Comparison of ENCODE assay signal across 21 cellular contexts in the genomic region with DNA sequence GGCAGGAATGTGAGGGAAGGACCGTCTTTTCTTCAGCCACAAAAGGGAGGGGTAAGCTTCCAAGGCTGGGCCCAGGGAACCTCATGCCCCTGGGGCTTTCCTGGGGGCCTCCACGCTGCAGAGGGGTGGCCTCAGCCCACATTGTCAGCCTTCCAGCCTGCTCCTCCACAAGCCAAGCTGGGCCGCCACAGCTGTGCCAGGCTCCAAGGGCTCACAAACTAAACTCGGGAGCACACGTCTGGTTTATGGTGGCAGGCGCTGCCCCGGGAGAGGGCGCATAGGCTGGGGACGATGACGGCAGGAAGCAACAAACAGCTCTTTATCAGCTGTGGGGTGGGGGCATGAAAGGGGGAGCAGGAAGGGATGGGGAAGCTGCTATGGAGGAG. TPM values are rescaled to one million over a fixed set of nuclear protein-coding genes. Genes with fewer than 3 reads are reported as not detected.
DNase-seq lines count a peak whose midpoint lies in the region; ATAC-seq and TF ChIP-seq lines count a peak whose summit lies in the region.
"Had no signal": no experiment of that assay in that cellular context is flagged by ENCODE, and none has a peak within 500 bp of the region (broad histone marks: within the 10 kb centered on the region; RNA-seq: fewer than 3 reads in every experiment).

No MANE protein-coding gene starts in this region.

- H3K36me3 Mint-ChIP-seq in WTC11 (no peaks in the 10 kb centered on the region), Calu3 (ENCODE audit: insufficient read depth, unreplicated experiment) (no peaks in the 10 kb centered on the region)
- no peaks in the 10 kb centered on the region for H3K36me3 Mint-ChIP-seq in activated T-cell treated with anti-CD3 and anti-CD28 coated beads, Interleukin-2, amount 50 U/mL, for 72 hours (ENCODE audit: insufficient read depth in 2 of 2)
- H3K36me3 Mint-ChIP-seq: T-cell had no signal

- CTCF ChIA-PET in WTC11 (lab: Charles Lee) (interaction anchor here (1.0 to 2.3 kb wide), 11 partner anchors 9 to 318 kb away, joined by 3 to 12 read pairs (median 4); partner anchors contain the start of gene SLC29A3), Calu3 (lab: Charles Lee) (no interaction called here)

- peaks cover 15% of the 10 kb centered on the region for H3K27me3 Mint-ChIP-seq in WTC11 (ENCODE audit: low read depth)
- peaks cover 44% of the 10 kb centered on the region for H3K27me3 Mint-ChIP-seq in activated T-cell treated with anti-CD3 and anti-CD28 coated beads, Interleukin-2, amount 50 U/mL, for 72 hours (ENCODE audit: low read depth)
- peaks cover 100% of the 10 kb centered on the region for H3K27me3 Mint-ChIP-seq in Calu3 (ENCODE audit: unreplicated experiment)

- no peak overlapping the region for H3K4me3 ChIP-seq in gastrocnemius medialis
- H3K4me3 ChIP-seq: cardiac muscle cell, upper lobe of left lung had no signal

- intact Hi-C loops in Calu3 (cut with micrococcal nuclease; ENCODE audit: unreplicated experiment), result no loop called here
- intact Hi-C loops in gastrocnemius medialis (cut with DNase I; ENCODE audit: low total_unique reads), result no loop called here

- H3K4me1 ChIP-seq in gastrocnemius medialis, result no peaks in the 10 kb centered on the region
- H3K4me1 ChIP-seq: upper lobe of left lung had no signal

- ATAC-seq in WTC11 (peak; percentile 36), gastrocnemius medialis (no peak)
- ATAC-seq in activated T-cell treated with anti-CD3 and anti-CD28 coated beads, Interleukin-2, amount 50 U/mL, for 72 hours (replicated peaks in 1 of 2), result no peak
- ATAC-seq: left lobe of liver; Right ventricle myocardium inferior; stimulated activated naive CD8-positive, alpha-beta T cell treated with anti-CD3 and anti-CD28 coated beads, Interleukin-15, amount 100 ng/mL, for 72 hours had no signal

- H3K9me3 Mint-ChIP-seq in WTC11 (no peaks in the 10 kb centered on the region), Calu3 (ENCODE audit: low read depth, unreplicated experiment) (no peaks in the 10 kb centered on the region)
- H3K9me3 Mint-ChIP-seq in activated T-cell treated with anti-CD3 and anti-CD28 coated beads, Interleukin-2, amount 50 U/mL, for 72 hours, result no peaks in the 10 kb centered on the region
- H3K9me3 Mint-ChIP-seq: activated CD4-positive, alpha-beta T cell treated with anti-CD3 and anti-CD28 coated beads, Interleukin-2, amount 10 ng/mL, durations not matched to agents 7 days and 5 days; neural crest cell; stimulated activated naive CD8-positive, alpha-beta T cell treated with anti-CD3 and anti-CD28 coated beads, Interleukin-15, amount 100 ng/mL, for 72 hours; T-cell had no signal

- in situ Hi-C loops in gastrocnemius medialis (cut with MboI; ENCODE audit: low sequenced_read_pairs in 4 of 4), result loop anchor here in 3 of 4 donors (10.0 to 25.0 kb wide), 2 partner anchors 174 to 422 kb away; no protein-coding TSS in a partner anchor

- DNase-seq in NCI-H510A treated with DMSO at 0.1 percent for 48 hours (lab: John Stamatoyannopoulos, UW) (peak; percentile 15), NCI-H510A (lab: John Stamatoyannopoulos, UW) (no peak), WTC11 (ENCODE audit: low spot score) (no peak), superior temporal gyrus (ENCODE audit: extremely low spot score) (peak; percentile 58), Calu3 (no peak), gastrocnemius medialis (no peak)
- DNase-seq in activated T-cell treated with anti-CD3 and anti-CD28 coated beads, Interleukin-2, amount 50 U/mL, for 72 hours, result no peak
- DNase-seq: activated CD4-positive, alpha-beta T cell treated with anti-CD3 and anti-CD28 coated beads, Interleukin-2, amount 10 ng/mL, durations not matched to agents 7 days and 5 days; foreskin fibroblast; NCI-H526 treated with DMSO at 0.1 percent for 48 hours; stimulated activated CD4-positive, alpha-beta T cell treated with anti-CD3 and anti-CD28 coated beads, Interleukin-4, amount 100 ng/mL, for 4 hours; stimulated activated naive CD8-positive, alpha-beta T cell treated with anti-CD3 and anti-CD28 coated beads, Interleukin-15, amount 100 ng/mL, for 72 hours; T-cell had no signal

- POLR2A ChIA-PET in WTC11 (lab: Charles Lee), result no interaction called here

- no peak for TF ChIP-seq POLR2A in gastrocnemius medialis (IDR thresholded peaks at IDR 0.05)

- no TSS peak for BruUV-seq in Calu3 (replicated peaks; lab: Mats Ljungman, UMichigan)

- H3K4me1 Mint-ChIP-seq in WTC11 (0 out of 2 replicates have a peak, but pooled peaks cover 2% of the 10 kb centered on the region), Calu3 (ENCODE audit: low read depth, unreplicated experiment) (no peaks in the 10 kb centered on the region)
- no peaks in the 10 kb centered on the region for H3K4me1 Mint-ChIP-seq in activated T-cell treated with anti-CD3 and anti-CD28 coated beads, Interleukin-2, amount 50 U/mL, for 72 hours (ENCODE audit: low read depth)
- H3K4me1 Mint-ChIP-seq: activated CD4-positive, alpha-beta T cell treated with anti-CD3 and anti-CD28 coated beads, Interleukin-2, amount 10 ng/mL, durations not matched to agents 7 days and 5 days; stimulated activated naive CD8-positive, alpha-beta T cell treated with anti-CD3 and anti-CD28 coated beads, Interleukin-15, amount 100 ng/mL, for 72 hours had no signal

- H3K27me3 ChIP-seq in layer of hippocampus (ENCODE audit: control insufficient read depth, insufficient read depth, low read length) (no peaks in the 10 kb centered on the region), gastrocnemius medialis (peaks cover 0 to 3% (median 0%) of the 10 kb centered on the region in 3 donors)
- H3K27me3 ChIP-seq: upper lobe of left lung had no signal

- no peaks in the 10 kb centered on the region for H3K36me3 ChIP-seq in gastrocnemius medialis
- H3K36me3 ChIP-seq: cardiac muscle cell, upper lobe of left lung had no signal

- no peaks in the 10 kb centered on the region for H3K9me3 ChIP-seq in gastrocnemius medialis
- H3K9me3 ChIP-seq: Caco-2, upper lobe of left lung had no signal

- H3K27ac Mint-ChIP-seq in WTC11 (no peak overlapping the region), Calu3 (ENCODE audit: unreplicated experiment) (no peak overlapping the region)
- no peak overlapping the region for H3K27ac Mint-ChIP-seq in activated T-cell treated with anti-CD3 and anti-CD28 coated beads, Interleukin-2, amount 50 U/mL, for 72 hours
- H3K27ac Mint-ChIP-seq: activated CD4-positive, alpha-beta T cell treated with anti-CD3 and anti-CD28 coated beads, Interleukin-2, amount 10 ng/mL, durations not matched to agents 7 days and 5 days; B cell; stimulated activated naive CD8-positive, alpha-beta T cell treated with anti-CD3 and anti-CD28 coated beads, Interleukin-15, amount 100 ng/mL, for 72 hours; T-cell had no signal

- no peak overlapping the region for H3K4me3 Mint-ChIP-seq in WTC11
- H3K4me3 Mint-ChIP-seq in activated T-cell treated with anti-CD3 and anti-CD28 coated beads, Interleukin-2, amount 50 U/mL, for 72 hours, result no peak overlapping the region
- H3K4me3 Mint-ChIP-seq in Calu3 (ENCODE audit: low read depth, unreplicated experiment), result no peak overlapping the region
- H3K4me3 Mint-ChIP-seq: activated CD4-positive, alpha-beta T cell treated with anti-CD3 and anti-CD28 coated beads, Interleukin-2, amount 10 ng/mL, durations not matched to agents 7 days and 5 days; B cell; neural crest cell; stimulated activated naive CD8-positive, alpha-beta T cell treated with anti-CD3 and anti-CD28 coated beads, Interleukin-15, amount 100 ng/mL, for 72 hours; T-cell had no signal

- TF ChIP-seq CTCF in WTC11 (IDR thresholded peaks at IDR 0.05), result no peak
- no peak for TF ChIP-seq CTCF in Calu3 (IDR thresholded peaks at IDR 0.05; ENCODE audit: unreplicated experiment)
- TF ChIP-seq CTCF in gastrocnemius medialis (IDR thresholded peaks at IDR 0.05 in 4 of 5, conservative IDR thresholded peaks at IDR 0.05 in 1 of 5), result no peak

- peak overlapping the region; percentile 82 for H3K27ac ChIP-seq in layer of hippocampus (ENCODE audit: low read depth, low read length)
- no peak overlapping the region for H3K27ac ChIP-seq in gastrocnemius medialis
- H3K27ac ChIP-seq: cardiac muscle cell, upper lobe of left lung had no signal

TF ChIP-seq in WTC11, 78 proteins besides CTCF, POLR2A, EP300 and RAD21:
- no peak for TF ChIP-seq MAX (CRISPR knock-in tag; IDR thresholded peaks at IDR 0.05)
- TF ChIP-seq, protein P1, sequence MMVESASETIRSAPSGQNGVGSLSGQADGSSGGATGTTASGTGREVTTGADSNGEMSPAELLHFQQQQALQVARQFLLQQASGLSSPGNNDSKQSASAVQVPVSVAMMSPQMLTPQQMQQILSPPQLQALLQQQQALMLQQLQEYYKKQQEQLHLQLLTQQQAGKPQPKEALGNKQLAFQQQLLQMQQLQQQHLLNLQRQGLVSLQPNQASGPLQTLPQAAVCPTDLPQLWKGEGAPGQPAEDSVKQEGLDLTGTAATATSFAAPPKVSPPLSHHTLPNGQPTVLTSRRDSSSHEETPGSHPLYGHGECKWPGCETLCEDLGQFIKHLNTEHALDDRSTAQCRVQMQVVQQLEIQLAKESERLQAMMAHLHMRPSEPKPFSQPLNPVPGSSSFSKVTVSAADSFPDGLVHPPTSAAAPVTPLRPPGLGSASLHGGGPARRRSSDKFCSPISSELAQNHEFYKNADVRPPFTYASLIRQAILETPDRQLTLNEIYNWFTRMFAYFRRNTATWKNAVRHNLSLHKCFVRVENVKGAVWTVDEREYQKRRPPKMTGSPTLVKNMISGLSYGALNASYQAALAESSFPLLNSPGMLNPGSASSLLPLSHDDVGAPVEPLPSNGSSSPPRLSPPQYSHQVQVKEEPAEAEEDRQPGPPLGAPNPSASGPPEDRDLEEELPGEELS (CRISPR knock-in tag; IDR thresholded peaks at IDR 0.05), result no peak
- no peak for TF ChIP-seq ZNF232 (CRISPR knock-in tag; IDR thresholded peaks at IDR 0.05)
- TF ChIP-seq NR1H2 (CRISPR knock-in tag; IDR thresholded peaks at IDR 0.05), result no peak
- no peak for TF ChIP-seq CBFB (CRISPR knock-in tag; IDR thresholded peaks at IDR 0.05; ENCODE audit: low read depth)
- no peak for TF ChIP-seq KAT7 (CRISPR knock-in tag; IDR thresholded peaks at IDR 0.05; ENCODE audit: borderline replicate concordance)
- no peak for TF ChIP-seq NFE2L1 (CRISPR knock-in tag; IDR thresholded peaks at IDR 0.05)
- no peak for TF ChIP-seq ZNF138 (CRISPR knock-in tag; conservative IDR thresholded peaks at IDR 0.05)

RNA-seq across cellular contexts. Expression of gene CDH23, which starts 6.3 kb away (rescaled TPM):
- 2.1 to 3.1 TPM (median 2.9 TPM) in 3 replicates for total RNA-seq in WTC11 (2021)
- 1 to 10 TPM; 1.1 to 2.8 TPM for total RNA-seq in activated T-cell treated with anti-CD3 and anti-CD28 coated beads, Interleukin-2, amount 50 U/mL, for 72 hours
- total RNA-seq in Calu3 (2022), result 0.07 and 0.12 TPM in 2 replicates
- 1 to 10 TPM in 2 of 4 donors, under 1 TPM in 2; 0.53 to 1.8 (median 1.2) TPM for total RNA-seq in gastrocnemius medialis

Comparison
In these comparisons a context has a peak if more than half of its experiments do, and no peak if none do; other contexts are left out.
1. DNase-seq: peak in NCI-H510A treated with DMSO at 0.1 percent for 48 hours (single experiment) and superior temporal gyrus (single experiment); none in NCI-H510A (single experiment), WTC11 (single experiment), activated T-cell treated with anti-CD3 and anti-CD28 coated beads, Interleukin-2, amount 50 U/mL, for 72 hours (0 of 2), Calu3 (single experiment) and gastrocnemius medialis (0 of 2).